Comparison of ENCODE assay signal across 23 cellular contexts in the genomic region with DNA sequence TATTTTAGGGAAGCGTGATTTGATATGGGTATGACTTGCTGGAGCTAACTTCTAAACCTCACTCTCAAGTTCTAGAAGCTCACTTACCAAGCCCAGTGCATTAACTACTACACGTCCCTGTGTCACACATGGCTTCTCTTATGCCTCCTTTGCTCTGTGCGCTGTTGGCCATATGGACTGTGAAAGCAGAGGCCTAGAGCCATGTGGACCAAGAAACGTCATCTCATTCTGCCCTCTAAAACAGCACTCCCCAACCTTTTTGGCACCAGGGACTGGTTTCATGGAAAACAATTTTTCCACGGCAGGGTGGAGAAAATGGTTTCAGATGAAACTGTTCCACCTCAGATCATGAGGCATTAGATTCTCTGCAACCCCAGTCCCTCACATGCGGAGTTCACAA. TPM values are rescaled to one million over a fixed set of nuclear protein-coding genes. Genes with fewer than 3 reads are reported as not detected.
"Had no signal": no experiment of that assay in that cellular context is flagged by ENCODE, and none has a peak within 500 bp of the region (broad histone marks: within the 10 kb centered on the region; RNA-seq: fewer than 3 reads in every experiment).

No MANE protein-coding gene starts in this region.

- H3K4me3 ChIP-seq: SJSA1, SK-N-MC had no signal

- H3K27me3 ChIP-seq: SJSA1 had no signal

- DNase-seq: KBM-7, MV-4-11, NCI-H1048, NCI-H1105, NCI-H1417, NCI-H1436 treated with DMSO at 0.1 percent for 48 hours, NCI-H1694, NCI-H1930, NCI-H2081, NCI-H2107, NCI-H226, NCI-H446, NCI-H510A, NCI-H524 treated with DMSO at 0.1 percent for 48 hours, NCI-H69, NCI-H774, Right ventricle myocardium superior, RPMI8226, SIG-M5 had no signal

- H3K9me3 ChIP-seq: SJSA1 had no signal

- H3K4me1 ChIP-seq: SJSA1 had no signal

- H3K27ac ChIP-seq: SJSA1, SK-N-MC had no signal

RNA-seq across cellular contexts. Expression of gene CPNE9, which starts 42.7 kb away (rescaled TPM):
- total RNA-seq: LHCN-M2, MCF 10A, Right ventricle myocardium superior, SJSA1 had no signal
